8 cellular contexts compared by ENCODE assay signal in genomic region chr3:171772427-171773056, GRCh38. TPM values are rescaled to one million over a fixed set of nuclear protein-coding genes. Genes with fewer than 3 reads are reported as not detected.
A peak's percentile ranks its signal among the peaks of the same experiment; 100 is the strongest.
DNase-seq lines count a peak whose midpoint lies in the region; ATAC-seq and TF ChIP-seq lines count a peak whose summit lies in the region.

No MANE protein-coding gene starts in this region.

- peaks cover 1% of the 10 kb centered on the region for H3K27me3 Mint-ChIP-seq in activated CD4-positive, alpha-beta memory T cell treated with anti-CD3 and anti-CD28 coated beads for 36 hours

- no peaks in the 10 kb centered on the region for H4K20me1 ChIP-seq in neural cell (ENCODE audit: insufficient read depth)

- H3K9ac ChIP-seq in neural cell (ENCODE audit: low read length), result no peak overlapping the region

- peak; percentile 84 for TF ChIP-seq CTCF in neural cell (IDR thresholded peaks at IDR 0.05; ENCODE audit: poor library complexity, severe bottlenecking)

- H3K4me1 Mint-ChIP-seq in activated CD4-positive, alpha-beta memory T cell treated with anti-CD3 and anti-CD28 coated beads for 36 hours (ENCODE audit: low read depth), result no peaks in the 10 kb centered on the region

- POLR2A ChIA-PET in activated CD4-positive, alpha-beta memory T cell treated with anti-CD3 and anti-CD28 coated beads for 36 hours (lab: Charles Lee), result interaction anchor here (0.6 kb wide), 1 partner anchor 158 kb away, joined by 3 read pairs; no protein-coding TSS in a partner anchor

- H3K27ac ChIP-seq in neural cell (ENCODE audit: low read length), result no peak overlapping the region

- TF ChIP-seq EP300 in neural cell (conservative IDR thresholded peaks at IDR 0.05; ENCODE audit: poor library complexity, severe bottlenecking), result no peak

- no peaks in the 10 kb centered on the region for H3K36me3 ChIP-seq in neural cell (ENCODE audit: insufficient read depth, low read length)

- no peaks in the 10 kb centered on the region for H3K79me2 ChIP-seq in neural cell (replicated peaks; ENCODE audit: insufficient read depth, low read length)

- no peaks in the 10 kb centered on the region for H3K36me3 Mint-ChIP-seq in activated CD4-positive, alpha-beta memory T cell treated with anti-CD3 and anti-CD28 coated beads for 36 hours

- H3K27ac Mint-ChIP-seq in activated CD4-positive, alpha-beta memory T cell treated with anti-CD3 and anti-CD28 coated beads for 36 hours, result no peak overlapping the region

- H3K27me3 ChIP-seq in neural cell (ENCODE audit: insufficient read depth, low read depth, low read length), result no peaks in the 10 kb centered on the region

- in situ Hi-C loops in Caki2 (cut with HindIII; ENCODE audit: low pct_unique_long_range_greater_than_20kb, low sequenced_read_pairs), result loop anchor here (5.0 kb wide), 1 partner anchor 35 kb away; no protein-coding TSS in a partner anchor

- H3K9me3 ChIP-seq in neural cell (ENCODE audit: low read length), result no peaks in the 10 kb centered on the region

- H3K4me3 ChIP-seq in neural cell (ENCODE audit: low read length), result no peak overlapping the region

- no peak overlapping the region for H3K4me3 Mint-ChIP-seq in activated CD4-positive, alpha-beta memory T cell treated with anti-CD3 and anti-CD28 coated beads for 36 hours

- peak; percentile 82 for TF ChIP-seq RAD21 in neural cell (conservative IDR thresholded peaks at IDR 0.05)

- no peaks in the 10 kb centered on the region for H3K9me3 Mint-ChIP-seq in activated CD4-positive, alpha-beta memory T cell treated with anti-CD3 and anti-CD28 coated beads for 36 hours

- ATAC-seq in HG02759 (IDR thresholded peaks at IDR 0.05; ENCODE audit: unreplicated experiment), result peak; percentile 47
- peak; percentile 37 for ATAC-seq in esophagus mucosa

- DNase-seq in Caki2 (ENCODE audit: low read depth), result peak; percentile 65
- peak; percentile 57 to 73 for DNase-seq in NCI-H524 (lab: John Stamatoyannopoulos, UW)
- peak; percentile 63 for DNase-seq in activated CD4-positive, alpha-beta memory T cell treated with anti-CD3 and anti-CD28 coated beads for 36 hours
- DNase-seq in ureter (ENCODE audit: low spot score), result peak; percentile 68
- DNase-seq in cortex of kidney (lab: John Stamatoyannopoulos, UW), result no peak

- CTCF ChIA-PET in activated CD4-positive, alpha-beta memory T cell treated with anti-CD3 and anti-CD28 coated beads for 36 hours (lab: Charles Lee), result interaction anchor here (0.6 to 5.5 kb wide), 46 partner anchors 8 to 900 kb away, joined by 3 to 65 read pairs (median 4); partner anchors contain the start of gene TNIK

- no peak overlapping the region for H3K4me2 ChIP-seq in neural cell (ENCODE audit: low read length)

- intact Hi-C loops in activated CD4-positive, alpha-beta memory T cell treated with anti-CD3 and anti-CD28 coated beads for 36 hours (cut with micrococcal nuclease), result loop anchor here (1.0 to 5.0 kb wide), 5 partner anchors 68 to 811 kb away; no protein-coding TSS in a partner anchor

- H3K9me2 ChIP-seq in neural cell (ENCODE audit: insufficient read depth, low read length), result no peaks in the 10 kb centered on the region

- H3F3A ChIP-seq in neural cell (ENCODE audit: insufficient read depth, low read length, poor library complexity, severe bottlenecking), result no peaks in the 10 kb centered on the region

- no peak overlapping the region for H2AFZ ChIP-seq in neural cell (ENCODE audit: low read depth, low read length)

TF ChIP-seq in neural cell, 6 proteins besides CTCF, POLR2A, EP300 and RAD21:
- TF ChIP-seq TAF1 (IDR thresholded peaks at IDR 0.05; ENCODE audit: low read depth) (no peak), SMC3 (conservative IDR thresholded peaks at IDR 0.05; ENCODE audit: poor library complexity) (peak; percentile 89)

RNA-seq across cellular contexts. Expression of gene PLD1, which starts 37.7 kb away (rescaled TPM):
- total RNA-seq in Caki2 (2014; rRNA removed; shearing (Covaris generic); ENCODE audit: low replicate concordance), result 6.4 and 12.2 TPM in 2 replicates
- total RNA-seq in activated CD4-positive, alpha-beta memory T cell treated with anti-CD3 and anti-CD28 coated beads for 36 hours, result 1 to 10 TPM in 1 of 2 experiments, under 1 TPM in 1; 0.99 to 1.4 TPM
- 74.3 TPM for total RNA-seq in esophagus mucosa
- 0.06 TPM in 1 of 2 replicates, not detected in the other for polyA plus RNA-seq in neural cell
- polyA minus RNA-seq in neural cell, result 0.24 TPM in 1 of 2 replicates, not detected in the other
- total RNA-seq in ureter, result 43.7 TPM
